10 cellular contexts compared by ENCODE assay signal in the genomic region with DNA sequence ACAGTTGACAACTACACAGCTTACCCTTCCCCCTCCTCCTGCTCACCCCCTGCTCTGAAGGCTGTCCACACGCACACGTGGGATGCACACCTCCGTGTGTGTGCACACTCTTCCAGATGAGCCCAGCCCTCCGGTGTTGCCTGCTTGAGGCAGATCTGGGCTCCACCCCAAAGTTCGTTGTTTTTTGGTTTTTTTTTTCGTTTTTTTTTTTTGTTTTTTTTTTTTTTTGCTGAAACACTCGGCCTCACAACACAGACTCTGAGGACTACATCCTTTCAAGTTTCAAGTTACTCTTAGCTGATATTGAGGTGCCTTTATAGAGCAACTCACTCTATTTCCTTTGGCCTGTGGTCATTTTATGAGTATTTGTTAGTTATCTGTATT.
DNase-seq lines count a peak whose midpoint lies in the region; ATAC-seq and TF ChIP-seq lines count a peak whose summit lies in the region.
"Had no signal": no experiment of that assay in that cellular context is flagged by ENCODE, and none has a peak within 500 bp of the region (broad histone marks: within the 10 kb centered on the region; RNA-seq: fewer than 3 reads in every experiment).

No MANE protein-coding gene starts in this region.

- peaks cover 18% of the 10 kb centered on the region for H3K36me3 Mint-ChIP-seq in activated naive CD4-positive, alpha-beta T cell treated with anti-CD3 and anti-CD28 coated beads, Interleukin-2, amount 50 U/mL, for 24 hours

- H3K9ac ChIP-seq in subcutaneous abdominal adipose tissue (ENCODE audit: low read length in 5 of 5): peak overlapping the region in 3 of 5 donors; percentile 4 to 35 (median 24)

- H3K4me3 ChIP-seq in cardiac muscle cell (no peak overlapping the region), subcutaneous abdominal adipose tissue (ENCODE audit: low read depth in 1 of 5, low read length in 5 of 5) (peak overlapping the region in 1 of 5 donors; percentile 25)
- no peak overlapping the region for H3K4me3 ChIP-seq in effector memory CD4-positive, alpha-beta T cell (ENCODE audit: insufficient read depth, low read depth, low read length, poor library complexity, severe bottlenecking)

- H3K4me3 Mint-ChIP-seq in activated naive CD4-positive, alpha-beta T cell treated with anti-CD3 and anti-CD28 coated beads, Interleukin-2, amount 50 U/mL, for 24 hours: no peak overlapping the region

- no peaks in the 10 kb centered on the region for H3K27me3 Mint-ChIP-seq in activated naive CD4-positive, alpha-beta T cell treated with anti-CD3 and anti-CD28 coated beads, Interleukin-2, amount 50 U/mL, for 24 hours

- ATAC-seq in left colon (peak; percentile 51), GM18873 (IDR thresholded peaks at IDR 0.05; ENCODE audit: low FRiP score, unreplicated experiment) (no peak)

- intact Hi-C loops in cardiac septum (cut with DNase I): no loop called here
- intact Hi-C loops in left colon (cut with DNase I, micrococcal nuclease): no loop called here

- H3K27me3 ChIP-seq in cardiac muscle cell: no peaks in the 10 kb centered on the region
- H3K27me3 ChIP-seq in subcutaneous abdominal adipose tissue (ENCODE audit: control insufficient read depth in 5 of 5, insufficient read depth in 4 of 5, low read length in 5 of 5): no peaks in the 10 kb centered on the region
- no peaks in the 10 kb centered on the region for H3K27me3 ChIP-seq in effector memory CD4-positive, alpha-beta T cell (replicated peaks; ENCODE audit: control insufficient read depth, insufficient read depth, low read length, poor library complexity, severe bottlenecking)

- peak overlapping the region; percentile 84 for H3K27ac Mint-ChIP-seq in activated naive CD4-positive, alpha-beta T cell treated with anti-CD3 and anti-CD28 coated beads, Interleukin-2, amount 50 U/mL, for 24 hours

- peaks cover 13% of the 10 kb centered on the region for H3K4me1 ChIP-seq in cardiac muscle cell (ENCODE audit: low read depth)
- peaks cover 2 to 43% (median 37%) of the 10 kb centered on the region in 5 donors for H3K4me1 ChIP-seq in subcutaneous abdominal adipose tissue (ENCODE audit: control insufficient read depth in 5 of 5, insufficient read depth in 5 of 5, low read length in 5 of 5)
- H3K4me1 ChIP-seq in effector memory CD4-positive, alpha-beta T cell (ENCODE audit: control insufficient read depth, insufficient read depth, low read length, poor library complexity, severe bottlenecking): no peaks in the 10 kb centered on the region

- no peak for TF ChIP-seq CTCF in cardiac muscle cell (IDR thresholded peaks at IDR 0.05; ENCODE audit: low read depth, low read length)

- no peaks in the 10 kb centered on the region for H3K9me3 Mint-ChIP-seq in activated naive CD4-positive, alpha-beta T cell treated with anti-CD3 and anti-CD28 coated beads, Interleukin-2, amount 50 U/mL, for 24 hours

- peaks cover 46% of the 10 kb centered on the region for H3K4me1 Mint-ChIP-seq in activated naive CD4-positive, alpha-beta T cell treated with anti-CD3 and anti-CD28 coated beads, Interleukin-2, amount 50 U/mL, for 24 hours

- H3K27ac ChIP-seq in cardiac muscle cell (peak overlapping the region; percentile 64), subcutaneous abdominal adipose tissue (ENCODE audit: low read depth, low read length) (peak overlapping the region; percentile 74)
- H3K27ac ChIP-seq in effector memory CD4-positive, alpha-beta T cell (ENCODE audit: insufficient read depth, low read length, poor library complexity, severe bottlenecking): no peak overlapping the region

- DNase-seq in cardiac muscle cell (ENCODE audit: low read depth in 1 of 2, low spot score in 1 of 2): no peak
- no peak for DNase-seq in cardiac septum (ENCODE audit: low spot score)
- peak; percentile 42 to 49 for DNase-seq in left colon
- DNase-seq in effector memory CD4-positive, alpha-beta T cell: no peak
- no peak for DNase-seq in activated effector memory CD4-positive, alpha-beta T cell treated with Interleukin-2 at 50 U/mL for 16 hours
- DNase-seq: NCI-H774, posterior cingulate gyrus had no signal

- H3K9me3 ChIP-seq in cardiac muscle cell (ENCODE audit: low read depth) (no peaks in the 10 kb centered on the region), subcutaneous abdominal adipose tissue (ENCODE audit: control insufficient read depth in 5 of 5, low read length in 5 of 5) (no peaks in the 10 kb centered on the region)
- H3K9me3 ChIP-seq in effector memory CD4-positive, alpha-beta T cell (ENCODE audit: control insufficient read depth, low read length): no peaks in the 10 kb centered on the region

- peaks cover 8% of the 10 kb centered on the region for H3K36me3 ChIP-seq in cardiac muscle cell
- H3K36me3 ChIP-seq in subcutaneous abdominal adipose tissue (ENCODE audit: control insufficient read depth in 5 of 5, insufficient read depth in 5 of 5, low read length in 5 of 5): peaks cover 10 to 33% (median 16%) of the 10 kb centered on the region in 5 donors
- peaks cover 4% of the 10 kb centered on the region for H3K36me3 ChIP-seq in effector memory CD4-positive, alpha-beta T cell (ENCODE audit: control insufficient read depth, insufficient read depth, low read length)

Comparison
In these comparisons a context has a peak if more than half of its experiments do, and no peak if none do; other contexts are left out.
1. DNase-seq: peak in left colon (2 of 2); none in cardiac muscle cell (0 of 2), cardiac septum (single experiment), effector memory CD4-positive, alpha-beta T cell (0 of 3) and activated effector memory CD4-positive, alpha-beta T cell treated with Interleukin-2 at 50 U/mL for 16 hours (single experiment).